20 cellular contexts compared by ENCODE assay signal in the genomic region with DNA sequence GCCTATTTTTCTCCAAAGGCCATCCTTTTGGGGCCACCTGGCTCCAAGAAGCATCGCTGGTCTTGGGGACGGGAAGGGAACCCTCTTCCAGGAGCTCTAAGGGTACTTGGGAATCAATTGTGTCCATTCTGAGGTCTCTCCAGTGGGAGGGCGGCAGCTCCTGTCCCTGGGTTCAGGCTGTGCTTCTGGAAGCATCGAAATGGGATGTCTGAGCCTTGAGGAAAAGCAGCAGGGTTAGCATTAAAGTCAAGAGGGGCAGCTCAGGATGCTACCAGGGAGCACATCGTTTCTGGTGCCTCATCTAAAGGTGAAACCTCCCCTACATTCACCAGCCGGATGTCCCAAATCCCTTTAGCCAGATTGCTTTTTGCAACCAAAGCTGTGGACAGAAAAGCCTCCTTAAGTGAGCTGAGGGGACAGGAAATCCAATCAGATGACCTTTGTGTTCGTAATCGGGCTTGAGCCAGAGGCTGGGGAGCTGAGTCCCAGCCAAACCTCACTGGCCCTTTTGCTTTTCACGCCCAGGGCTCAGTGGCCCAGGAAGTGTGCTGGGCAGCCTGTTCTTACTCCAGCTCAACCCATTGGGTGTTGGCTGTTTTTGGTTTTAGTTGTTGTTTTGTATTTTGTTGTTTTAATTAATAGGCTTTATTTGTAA.
DNase-seq lines count a peak whose midpoint lies in the region; ATAC-seq, FAIRE-seq and TF ChIP-seq lines count a peak whose summit lies in the region.
"Had no signal": no experiment of that assay in that cellular context is flagged by ENCODE, and none has a peak within 500 bp of the region (broad histone marks: within the 10 kb centered on the region; RNA-seq: fewer than 3 reads in every experiment).

No MANE protein-coding gene starts in this region.

- intact Hi-C loops in Right ventricle myocardium superior (cut with DNase I), result no loop called here

- H3K9me3 Mint-ChIP-seq in activated CD8-positive, alpha-beta memory T cell treated with anti-CD3 and anti-CD28 coated beads, Interleukin-2, amount 10 ng/mL, durations not matched to agents 7 days and 5 days (ENCODE audit: low read depth), result no peaks in the 10 kb centered on the region
- H3K9me3 Mint-ChIP-seq: CD4-positive, CD25-positive, alpha-beta regulatory T cell had no signal

- TF ChIP-seq CTCF in AG10803 (conservative IDR thresholded peaks at IDR 0.05; ENCODE audit: low read length) (no peak), RWPE2 (IDR thresholded peaks at IDR 0.05; ENCODE audit: poor library complexity, severe bottlenecking) (no peak), osteoblast (IDR thresholded peaks at IDR 0.05; ENCODE audit: extremely low read depth, low read depth, low read length) (no peak), D721Med (IDR thresholded peaks at IDR 0.05; ENCODE audit: insufficient read depth, missing control alignments) (no peak)

- ATAC-seq in RWPE2 (ENCODE audit: low read depth) (no peak), Right ventricle myocardium superior (ENCODE audit: poor library complexity) (peak; percentile 18)
- no peak for ATAC-seq in activated CD8-positive, alpha-beta memory T cell treated with anti-CD3 and anti-CD28 coated beads, Interleukin-2, amount 10 ng/mL, durations not matched to agents 7 days and 5 days
- ATAC-seq: A549 had no signal

- peaks cover 6% of the 10 kb centered on the region for H4K20me1 ChIP-seq in osteoblast (ENCODE audit: insufficient read depth, low read length)

- no peaks in the 10 kb centered on the region for H3K36me3 Mint-ChIP-seq in activated CD8-positive, alpha-beta memory T cell treated with anti-CD3 and anti-CD28 coated beads, Interleukin-2, amount 10 ng/mL, durations not matched to agents 7 days and 5 days

- no peak overlapping the region for H3K4me2 ChIP-seq in osteoblast (ENCODE audit: insufficient read depth, low read length)
- H3K4me2 ChIP-seq: A549 had no signal

- H3K9me3 ChIP-seq in RWPE2 (ENCODE audit: severe bottlenecking) (no peaks in the 10 kb centered on the region), osteoblast (ENCODE audit: low read depth, low read length) (no peaks in the 10 kb centered on the region)
- H3K9me3 ChIP-seq: A549 had no signal

- no peak overlapping the region for H3K4me3 Mint-ChIP-seq in activated CD8-positive, alpha-beta memory T cell treated with anti-CD3 and anti-CD28 coated beads, Interleukin-2, amount 10 ng/mL, durations not matched to agents 7 days and 5 days
- H3K4me3 Mint-ChIP-seq: CD4-positive, CD25-positive, alpha-beta regulatory T cell had no signal

- H3K27me3 Mint-ChIP-seq in activated CD8-positive, alpha-beta memory T cell treated with anti-CD3 and anti-CD28 coated beads, Interleukin-2, amount 10 ng/mL, durations not matched to agents 7 days and 5 days, result no peaks in the 10 kb centered on the region
- H3K27me3 Mint-ChIP-seq: CD4-positive, CD25-positive, alpha-beta regulatory T cell had no signal

- DNase-seq in AG10803 (ENCODE audit: low read depth), result peak; percentile 31
- DNase-seq in RWPE2 (ENCODE audit: low spot score), result peak; percentile 8
- DNase-seq in Right ventricle myocardium superior, result peak; percentile 53
- peak; percentile 72 for DNase-seq in osteoblast (ENCODE audit: insufficient read length, low spot score, missing footprints)
- DNase-seq in GF-D8 (lab: John Stamatoyannopoulos, UW), result no peak
- DNase-seq in D721Med (ENCODE audit: insufficient read length, low spot score), result no peak
- DNase-seq in activated CD4-positive, alpha-beta T cell treated with anti-CD3 and anti-CD28 coated beads for 48 hours, result no peak
- no peak for DNase-seq in activated CD8-positive, alpha-beta memory T cell treated with anti-CD3 and anti-CD28 coated beads, Interleukin-2, amount 10 ng/mL, durations not matched to agents 7 days and 5 days
- DNase-seq: activated CD4-positive, CD25-positive, alpha-beta regulatory T cell treated with anti-CD3 and anti-CD28 coated beads, Interleukin-2, amount 50 U/mL, for 72 hours; activated CD8-positive, alpha-beta memory T cell treated with anti-CD3 and anti-CD28 coated beads, Interleukin-2, amount 50 U/mL, for 4 hours; activated naive CD4-positive, alpha-beta T cell; CD4-positive, CD25-positive, alpha-beta regulatory T cell; DMS79 treated with DMSO at 0.1 percent for 48 hours; KBM-7; NCI-H1105 treated with DMSO at 0.1 percent for 48 hours; NCI-H2171 treated with DMSO at 0.1 percent for 48 hours; SIG-M5 had no signal

- no peaks in the 10 kb centered on the region for H3K79me2 ChIP-seq in osteoblast (ENCODE audit: insufficient read depth, low read length)

- no peak overlapping the region for H2AFZ ChIP-seq in osteoblast (ENCODE audit: low read length)

- H3K36me3 ChIP-seq in RWPE2 (ENCODE audit: low read depth) (no peaks in the 10 kb centered on the region), osteoblast (ENCODE audit: insufficient read depth, low read length) (no peaks in the 10 kb centered on the region)

- CTCF ChIA-PET in activated CD8-positive, alpha-beta memory T cell treated with anti-CD3 and anti-CD28 coated beads, Interleukin-2, amount 10 ng/mL, durations not matched to agents 7 days and 5 days (lab: Charles Lee), result interaction anchor here (1.0 to 1.9 kb wide), 3 partner anchors 9 to 316 kb away, joined by 4 to 11 read pairs (median 5); no protein-coding TSS in a partner anchor

- no peaks in the 10 kb centered on the region for H3K27me3 ChIP-seq in RWPE2 (ENCODE audit: insufficient read depth, poor library complexity, severe bottlenecking)
- no peaks in the 10 kb centered on the region for H3K27me3 ChIP-seq in osteoblast (ENCODE audit: insufficient read depth, low read length)

- H3K4me1 ChIP-seq in RWPE2 (ENCODE audit: insufficient read depth, poor library complexity, severe bottlenecking), result peaks cover 9% of the 10 kb centered on the region
- H3K4me1 ChIP-seq in osteoblast (ENCODE audit: insufficient read depth, low read length), result peaks cover 27% of the 10 kb centered on the region

- no peak overlapping the region for H3K4me3 ChIP-seq in AG10803 (ENCODE audit: low read length)
- H3K4me3 ChIP-seq in RWPE2 (ENCODE audit: severe bottlenecking), result no peak overlapping the region
- no peak overlapping the region for H3K4me3 ChIP-seq in osteoblast (ENCODE audit: insufficient read depth, low read length)
- H3K4me3 ChIP-seq: A549, coronary artery had no signal

- FAIRE-seq in D721Med (lab: Jason Lieb, UNC), result no peak
- FAIRE-seq: A549 had no signal

- H3K4me1 Mint-ChIP-seq in activated CD8-positive, alpha-beta memory T cell treated with anti-CD3 and anti-CD28 coated beads, Interleukin-2, amount 10 ng/mL, durations not matched to agents 7 days and 5 days, result no peaks in the 10 kb centered on the region

- H3K27ac ChIP-seq in RWPE2 (ENCODE audit: poor library complexity, severe bottlenecking) (no peak overlapping the region), osteoblast (ENCODE audit: low read depth, low read length) (no peak overlapping the region)
- H3K27ac ChIP-seq: epithelial cell of prostate had no signal

- no peak overlapping the region for H3K27ac Mint-ChIP-seq in activated CD8-positive, alpha-beta memory T cell treated with anti-CD3 and anti-CD28 coated beads, Interleukin-2, amount 10 ng/mL, durations not matched to agents 7 days and 5 days
- H3K27ac Mint-ChIP-seq: CD4-positive, CD25-positive, alpha-beta regulatory T cell had no signal

Comparison
In these comparisons a context has a peak if more than half of its experiments do, and no peak if none do; other contexts are left out.
1. DNase-seq: peak in AG10803 (single experiment), RWPE2 (single experiment), Right ventricle myocardium superior (single experiment) and osteoblast (single experiment); none in GF-D8 (single experiment), D721Med (single experiment), activated CD4-positive, alpha-beta T cell treated with anti-CD3 and anti-CD28 coated beads for 48 hours (single experiment) and activated CD8-positive, alpha-beta memory T cell treated with anti-CD3 and anti-CD28 coated beads, Interleukin-2, amount 10 ng/mL, durations not matched to agents 7 days and 5 days (single experiment).